18 cellular contexts compared by ENCODE assay signal in the genomic region with DNA sequence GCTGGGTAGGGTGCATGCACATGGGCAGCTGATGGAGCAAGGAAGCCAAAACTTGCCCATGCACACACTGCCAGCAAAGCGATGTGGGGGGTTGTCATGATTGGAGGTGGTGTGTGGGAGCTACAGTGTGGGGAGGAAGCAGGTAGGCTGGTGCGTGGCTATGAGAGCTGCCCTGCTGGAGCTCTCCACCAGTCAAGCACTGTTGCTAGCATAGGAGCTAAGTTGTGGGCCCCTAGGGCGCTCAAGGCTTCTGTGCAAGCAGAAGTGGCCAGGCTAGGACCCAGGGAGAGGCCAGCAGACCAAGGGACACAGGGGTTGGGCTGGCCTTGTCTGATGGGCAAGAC.
"Had no signal": no experiment of that assay in that cellular context is flagged by ENCODE, and none has a peak within 500 bp of the region (broad histone marks: within the 10 kb centered on the region; RNA-seq: fewer than 3 reads in every experiment).

No MANE protein-coding gene starts in this region.

- H3K9me3 ChIP-seq: ascending aorta had no signal

- H3K4me1 ChIP-seq: ascending aorta, parathyroid adenoma had no signal

- H3K27me3 ChIP-seq: ascending aorta, heart left ventricle had no signal

- H3K27ac Mint-ChIP-seq: activated CD4-positive, alpha-beta T cell treated with anti-CD3 and anti-CD28 coated beads, Interleukin-2, amount 10 ng/mL, durations not matched to agents 24 days and 14 days; activated naive CD8-positive, alpha-beta T cell treated with anti-CD3 and anti-CD28 coated beads, Interleukin-2, amount 10 ng/mL, durations not matched to agents 7 days and 5 days; activated T-helper 1 cell treated with anti-CD3 and anti-CD28 coated beads, Interleukin-12 subunit alpha, Interleukin-12 subunit beta, Interleukin-2, Interleukin-4 antibody, amounts not matched to agents 30 ng/mL and 10 ng/mL and 1 ng/mL, durations not matched to agents 14 hours and 24 hours and 36 hours; dendritic cell treated with granulocyte-macrophage colony-stimulating factor and Interleukin-4, amounts not matched to agents 40 ng/mL and 50 ng/mL, for 4 days; effector memory CD8-positive, alpha-beta T cell; mesothelial cell of epicardium had no signal

- H3K9ac ChIP-seq: parathyroid adenoma had no signal

- H3K4me3 ChIP-seq: ascending aorta, heart left ventricle, lung, skin epidermis had no signal

- FAIRE-seq: bronchial epithelial cell, frontal cortex had no signal

- H3K36me3 ChIP-seq: ascending aorta, heart left ventricle had no signal

- H3K27ac ChIP-seq: ascending aorta, epithelial cell of prostate, parathyroid adenoma, skin epidermis had no signal

- H3K4me1 Mint-ChIP-seq: activated naive CD8-positive, alpha-beta T cell treated with anti-CD3 and anti-CD28 coated beads, Interleukin-2, amount 10 ng/mL, durations not matched to agents 7 days and 5 days had no signal

- H3K27me3 Mint-ChIP-seq: activated CD4-positive, alpha-beta T cell treated with anti-CD3 and anti-CD28 coated beads, Interleukin-2, amount 10 ng/mL, durations not matched to agents 24 days and 14 days; activated naive CD8-positive, alpha-beta T cell treated with anti-CD3 and anti-CD28 coated beads, Interleukin-2, amount 10 ng/mL, durations not matched to agents 7 days and 5 days; dendritic cell treated with granulocyte-macrophage colony-stimulating factor and Interleukin-4, amounts not matched to agents 40 ng/mL and 50 ng/mL, for 4 days; effector memory CD8-positive, alpha-beta T cell had no signal

- DNase-seq: activated CD8-positive, alpha-beta memory T cell treated with anti-CD3 and anti-CD28 coated beads for 24 hours; activated naive CD8-positive, alpha-beta T cell treated with anti-CD3 and anti-CD28 coated beads, Interleukin-2, amount 10 ng/mL, durations not matched to agents 7 days and 5 days; stimulated activated CD4-positive, alpha-beta T cell treated with anti-CD3 and anti-CD28 coated beads, Interleukin-4, amount 100 ng/mL, for 24 hours; stimulated activated naive CD4-positive, alpha-beta T cell treated with Interleukin-2 at 50 U/mL for 16 hours had no signal

- H3K4me3 Mint-ChIP-seq: activated CD4-positive, alpha-beta T cell treated with anti-CD3 and anti-CD28 coated beads, Interleukin-2, amount 10 ng/mL, durations not matched to agents 24 days and 14 days; activated naive CD8-positive, alpha-beta T cell treated with anti-CD3 and anti-CD28 coated beads, Interleukin-2, amount 10 ng/mL, durations not matched to agents 7 days and 5 days; activated T-helper 1 cell treated with anti-CD3 and anti-CD28 coated beads, Interleukin-12 subunit alpha, Interleukin-12 subunit beta, Interleukin-2, Interleukin-4 antibody, amounts not matched to agents 30 ng/mL and 10 ng/mL and 1 ng/mL, durations not matched to agents 14 hours and 24 hours and 36 hours; dendritic cell treated with granulocyte-macrophage colony-stimulating factor and Interleukin-4, amounts not matched to agents 40 ng/mL and 50 ng/mL, for 4 days; effector memory CD8-positive, alpha-beta T cell; immature natural killer cell; mesothelial cell of epicardium had no signal
